ENCODE assay signal across 8 cellular contexts in genomic region chr19:45469132-45469834, GRCh38. TPM values are rescaled to one million over a fixed set of nuclear protein-coding genes. Genes with fewer than 3 reads are reported as not detected.
A peak's percentile ranks its signal among the peaks of the same experiment; 100 is the strongest.
DNase-seq lines count a peak whose midpoint lies in the region; ATAC-seq, FAIRE-seq and TF ChIP-seq lines count a peak whose summit lies in the region.

No MANE protein-coding gene starts in this region.

- H3K4me1 ChIP-seq in pancreas (peaks cover 0 to 13% (median 9%) of the 10 kb centered on the region in 3 donors), thyroid gland (peaks cover 18 to 36% of the 10 kb centered on the region in 2 donors)

- peaks cover 14% of the 10 kb centered on the region for H3K27me3 Mint-ChIP-seq in activated naive CD8-positive, alpha-beta T cell treated with anti-CD3 and anti-CD28 coated beads for 36 hours

- DNase-seq in GM04504 (ENCODE audit: low read depth) (peak; percentile 92), NCI-H1092 treated with DMSO at 0.1 percent for 48 hours (lab: John Stamatoyannopoulos, UW) (peak; percentile 61), SKM-1 (lab: John Stamatoyannopoulos, UW; ENCODE audit: unreplicated experiment) (peak; percentile 57), head of caudate nucleus (peak; percentile 86 to 97 (median 92)), pancreas (peak; percentile 89 to 96 (median 91)), thyroid gland (peak; percentile 94 to 95)
- peak; percentile 95 for DNase-seq in activated naive CD8-positive, alpha-beta T cell treated with anti-CD3 and anti-CD28 coated beads for 36 hours

- TF ChIP-seq POLR2A in thyroid gland (IDR thresholded peaks at IDR 0.05), result peak; percentile 30 to 67

- H3K27ac Mint-ChIP-seq in activated naive CD8-positive, alpha-beta T cell treated with anti-CD3 and anti-CD28 coated beads for 36 hours, result peak overlapping the region; percentile 90

- no peaks in the 10 kb centered on the region for H3K9me3 ChIP-seq in pancreas
- no peaks in the 10 kb centered on the region for H3K9me3 ChIP-seq in thyroid gland

- intact Hi-C loops in head of caudate nucleus (cut with DNase I), result no loop called here
- intact Hi-C loops in pancreas (cut with DNase I), result no loop called here
- intact Hi-C loops in thyroid gland (cut with DNase I), result no loop called here

- WGBS in pancreas, 2 donors, result 0 to 1% methylated on average over 48 to 60 of the region's 60 CpGs
- 0 to 2% methylated on average over 13 to 14 of the region's 60 CpGs for WGBS in thyroid gland, 2 donors

- H3K4me3 ChIP-seq in pancreas, result peak overlapping the region; percentile 33 to 64 (median 54)
- H3K4me3 ChIP-seq in thyroid gland (replicated peaks in 1 of 3), result peak overlapping the region; percentile 34 to 83 (median 53)

- H3K36me3 ChIP-seq in pancreas, result no peaks in the 10 kb centered on the region
- no peaks in the 10 kb centered on the region for H3K36me3 ChIP-seq in thyroid gland

- peak overlapping the region; percentile 89 for H3K4me3 Mint-ChIP-seq in activated naive CD8-positive, alpha-beta T cell treated with anti-CD3 and anti-CD28 coated beads for 36 hours

- FAIRE-seq in pancreas (lab: Jason Lieb, UNC), result peak; percentile 41

- peaks cover 12% of the 10 kb centered on the region for H3K36me3 Mint-ChIP-seq in activated naive CD8-positive, alpha-beta T cell treated with anti-CD3 and anti-CD28 coated beads for 36 hours

- no peaks in the 10 kb centered on the region for H3K9me3 Mint-ChIP-seq in activated naive CD8-positive, alpha-beta T cell treated with anti-CD3 and anti-CD28 coated beads for 36 hours

- TF ChIP-seq CTCF in pancreas (IDR thresholded peaks at IDR 0.05) (no peak), thyroid gland (IDR thresholded peaks at IDR 0.05) (no peak)

- H3K27ac ChIP-seq in pancreas (peak overlapping the region; percentile 89 to 96 (median 94)), thyroid gland (peak overlapping the region; percentile 94 to 98 (median 95))

- H3K4me1 Mint-ChIP-seq in activated naive CD8-positive, alpha-beta T cell treated with anti-CD3 and anti-CD28 coated beads for 36 hours, result peaks cover 31% of the 10 kb centered on the region

- ATAC-seq in HG02610 (IDR thresholded peaks at IDR 0.05; ENCODE audit: unreplicated experiment), result peak; percentile 49
- peak; percentile 80 to 89 (median 87) for ATAC-seq in pancreas

- H3K27me3 ChIP-seq in pancreas, result no peaks in the 10 kb centered on the region
- H3K27me3 ChIP-seq in thyroid gland, result no peaks in the 10 kb centered on the region

RNA-seq across cellular contexts. Expression of gene FOSB, which starts 1.5 kb away (rescaled TPM):
- total RNA-seq in activated naive CD8-positive, alpha-beta T cell treated with anti-CD3 and anti-CD28 coated beads for 36 hours, result 10 to 100 TPM in 1 of 2 experiments, 1 to 10 TPM in 1; 9.7 to 10.5 TPM
- 10 to 100 TPM in 1 of 6 donors, 1 to 10 TPM in 3, under 1 TPM in 2; 0.79 to 17.0 (median 5.7) TPM for total RNA-seq in pancreas
- polyA plus RNA-seq in pancreas, result 10 to 100 TPM; 12.9 to 21.6 TPM
- total RNA-seq in thyroid gland, result 1 to 10 TPM; 1.6 to 3.3 (median 2.4) TPM

RNA-seq across cellular contexts. Expression of gene RTN2, which starts 27.6 kb away (rescaled TPM):
- total RNA-seq in activated naive CD8-positive, alpha-beta T cell treated with anti-CD3 and anti-CD28 coated beads for 36 hours, result 1 to 10 TPM; 1.3 to 1.8 TPM
- total RNA-seq in pancreas (1 to 10 TPM; 2.1 to 6.3 (median 3.2) TPM), thyroid gland (1 to 10 TPM; 1.8 to 7.3 (median 4.6) TPM)
- polyA plus RNA-seq in pancreas, result 1 to 10 TPM; 4.4 to 9.5 TPM

RNA-seq across cellular contexts. Expression of gene PPM1N, which starts 29.0 kb away (rescaled TPM):
- total RNA-seq in activated naive CD8-positive, alpha-beta T cell treated with anti-CD3 and anti-CD28 coated beads for 36 hours, result 1 to 10 TPM; 1.4 to 1.9 TPM
- under 1 TPM; 0.22 to 0.41 (median 0.30) TPM for total RNA-seq in pancreas
- 1 to 10 TPM in 1 of 2 donors, under 1 TPM in 1; 0.53 to 2.1 TPM for polyA plus RNA-seq in pancreas
- 1 to 10 TPM in 1 of 4 donors, under 1 TPM in 1, not detected in 2; 0.73 to 1.1 TPM for total RNA-seq in thyroid gland

RNA-seq across cellular contexts. Expression of gene VASP, which starts 38.0 kb away (rescaled TPM):
- total RNA-seq in activated naive CD8-positive, alpha-beta T cell treated with anti-CD3 and anti-CD28 coated beads for 36 hours, result 100 to 1,000 TPM; 133 to 134 TPM
- total RNA-seq in pancreas (10 to 100 TPM; 12.5 to 49.3 (median 25.1) TPM), thyroid gland (10 to 100 TPM; 34.3 to 50.8 (median 45.1) TPM)
- polyA plus RNA-seq in pancreas, result 10 to 100 TPM; 32.7 to 34.3 TPM

RNA-seq across cellular contexts. Expression of gene ERCC1, which starts 45.6 kb away (rescaled TPM):
- 10 to 100 TPM; 50.0 to 53.2 TPM for total RNA-seq in activated naive CD8-positive, alpha-beta T cell treated with anti-CD3 and anti-CD28 coated beads for 36 hours
- total RNA-seq in pancreas, result 10 to 100 TPM; 28.9 to 33.5 (median 32.9) TPM
- polyA plus RNA-seq in pancreas, result 10 to 100 TPM; 35.3 to 42.3 TPM
- total RNA-seq in thyroid gland, result 100 to 1,000 TPM in 2 of 4 donors, 10 to 100 TPM in 2; 89.1 to 157 (median 113) TPM

Comparison
In these comparisons a context has a peak if more than half of its experiments do, and no peak if none do; other contexts are left out.
1. Peak in every context shown above with its lines: DNase-seq, ATAC-seq, H3K4me3 ChIP-seq and H3K27ac ChIP-seq.